7 cellular contexts compared by ENCODE assay signal in the genomic region with DNA sequence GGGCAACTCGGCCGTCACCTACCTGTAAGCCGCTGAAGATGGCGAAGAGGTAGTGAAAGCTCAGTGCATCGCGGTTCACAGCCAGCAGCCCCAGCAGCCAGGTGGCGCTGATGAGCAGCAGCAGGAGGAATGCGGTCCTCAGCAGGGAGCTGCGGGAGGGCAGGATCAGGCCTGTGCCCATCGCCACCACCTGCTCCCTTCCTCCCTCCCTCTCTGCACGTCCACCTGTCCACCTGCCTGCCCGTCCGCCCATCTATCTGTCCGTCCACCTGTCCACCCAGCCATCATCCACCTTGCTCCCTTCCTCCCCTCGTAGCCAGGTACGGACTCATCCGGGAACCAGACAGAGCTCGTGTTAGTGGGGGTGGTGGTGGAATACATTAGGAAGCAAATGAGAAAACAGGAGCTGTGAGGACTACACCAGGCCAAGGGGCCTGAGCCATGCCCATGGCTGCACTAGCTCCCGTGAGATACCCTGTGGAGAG. TPM values are rescaled to one million over a fixed set of nuclear protein-coding genes. Genes with fewer than 3 reads are reported as not detected.
DNase-seq lines count a peak whose midpoint lies in the region; ATAC-seq, FAIRE-seq and TF ChIP-seq lines count a peak whose summit lies in the region.

No MANE protein-coding gene starts in this region.

- ATAC-seq in activated CD4-positive, CD25-positive, alpha-beta regulatory T cell treated with anti-CD3 and anti-CD28 coated beads, Interleukin-2, amount 50 U/mL, for 24 hours = peak; percentile 69 to 77
- ATAC-seq in HepG2 = peak; percentile 75

- no peak overlapping the region for H3K27ac ChIP-seq in HepG2 (ENCODE audit: extremely low read length, insufficient read depth, low read length)

- WGBS in HepG2 (ENCODE audit: low lambda C conversion rate) = 45% methylated on average over 16 of the region's 19 CpGs

- no peaks in the 10 kb centered on the region for H3K36me3 ChIP-seq in HepG2 (replicated peaks in 1 of 2; ENCODE audit: control insufficient read depth in 1 of 2, insufficient read depth in 2 of 2, low read length in 2 of 2)

- intact Hi-C loops in HepG2 (cut with micrococcal nuclease; ENCODE audit: unreplicated experiment) = loop anchor here (1.0 kb wide), 2 partner anchors 23 to 175 kb away; no protein-coding TSS in a partner anchor

- H3K27me3 ChIP-seq in HepG2 (ENCODE audit: control insufficient read depth in 1 of 2, insufficient read depth in 2 of 2, low read length in 2 of 2) = no peaks in the 10 kb centered on the region

- H3K79me2 ChIP-seq in HepG2 (ENCODE audit: insufficient read depth, low read length) = no peaks in the 10 kb centered on the region

- TF ChIP-seq RAD21 in HepG2 (CRISPR knock-in tag; IDR thresholded peaks at IDR 0.05) = peak; percentile 98

- H3K4me2 ChIP-seq in HepG2 (ENCODE audit: low read depth, low read length) = no peak overlapping the region

- peak; percentile 21 for FAIRE-seq in HepG2 (lab: Jason Lieb, UNC)

- TF ChIP-seq CTCF in GM12875 (IDR thresholded peaks at IDR 0.05; ENCODE audit: borderline replicate concordance, insufficient read depth, low read depth, low read length) = peak; percentile 99
- peak; percentile 98 for TF ChIP-seq CTCF in cardiac fibroblast (IDR thresholded peaks at IDR 0.05; ENCODE audit: low read depth, low read length)
- peak; percentile 100 for TF ChIP-seq CTCF in HepG2 (CRISPR knock-in tag; IDR thresholded peaks at IDR 0.05)

- in situ Hi-C loops in HepG2 (cut with HindIII; ENCODE audit: extremely low pct_ligation_motif_present, low pct_unique_long_range_greater_than_20kb) = loop anchor here (5.0 kb wide), 2 partner anchors 75 to 170 kb away; a partner anchor contains a TSS

- H3K4me3 ChIP-seq in GM12875 (ENCODE audit: low read depth, low read length) (no peak overlapping the region), cardiac fibroblast (replicated peaks in 1 of 2; ENCODE audit: low read depth in 2 of 2, low read length in 2 of 2) (no peak overlapping the region), HepG2 (replicated peaks in 1 of 3; ENCODE audit: insufficient read depth in 1 of 3, low read depth in 2 of 3, low read length in 3 of 3) (no peak overlapping the region)

- TF ChIP-seq POLR2A in HepG2 (IDR thresholded peaks at IDR 0.05; ENCODE audit: insufficient read depth in 1 of 2, low read depth in 2 of 2, low read length in 2 of 2) = no peak

- no peak overlapping the region for H3K9ac ChIP-seq in HepG2 (ENCODE audit: insufficient read depth, low read depth, low read length)

- POLR2A ChIA-PET in HepG2 (lab: Yijun Ruan, JAX) = interaction anchor here (0.9 to 1.5 kb wide), 6 partner anchors 10 to 85 kb away, joined by 3 to 33 read pairs (median 4); no protein-coding TSS in a partner anchor

- no peak for TF ChIP-seq EP300 in HepG2 (IDR thresholded peaks at IDR 0.05; ENCODE audit: low read depth in 2 of 2, low read length in 2 of 2)
- no peak for TF ChIP-seq EP300 in HepG2 (CRISPR knock-in tag; IDR thresholded peaks at IDR 0.05; ENCODE audit: borderline replicate concordance)

- no peaks in the 10 kb centered on the region for H4K20me1 ChIP-seq in HepG2 (ENCODE audit: insufficient read depth, low read length)

- no peaks in the 10 kb centered on the region for H3K9me3 ChIP-seq in HepG2 (ENCODE audit: low read length)

- peaks cover 40% of the 10 kb centered on the region for H3K4me1 ChIP-seq in HepG2 (ENCODE audit: insufficient read depth, low read length)

- no TSS peak for BruUV-seq in HepG2 (replicated peaks; lab: Mats Ljungman, UMichigan)

- DNase-seq in NCI-H2029 (lab: John Stamatoyannopoulos, UW) (peak; percentile 72), cardiac fibroblast (ENCODE audit: low read depth in 2 of 2) (peak; percentile 52 to 62), HepG2 (ENCODE audit: low spot score) (peak; percentile 44), HCEC 1CT (no peak)
- peak; percentile 41 to 50 for DNase-seq in stimulated activated CD8-positive, alpha-beta memory T cell treated with anti-CD3 and anti-CD28 coated beads, Interleukin-15, amount 100 ng/mL, for 48 hours (ENCODE audit: low read depth in 2 of 2)

- H2AFZ ChIP-seq in HepG2 (ENCODE audit: low read length) = no peak overlapping the region

- CTCF ChIA-PET in HepG2 (lab: Yijun Ruan, JAX; ENCODE audit: low intra/inter-chr PET ratio, low total read pairs) = interaction anchor here (1.6 to 3.0 kb wide), 4 partner anchors 13 to 175 kb away, joined by 3 to 48 read pairs (median 12); no protein-coding TSS in a partner anchor

TF ChIP-seq in HepG2, 621 proteins besides CTCF, POLR2A, EP300 and RAD21 (continues in another document):
- peak; percentile 64 for TF ChIP-seq GABPB1 (CRISPR knock-in tag; IDR thresholded peaks at IDR 0.05)
- TF ChIP-seq MEIS2 (CRISPR knock-in tag; IDR thresholded peaks at IDR 0.05) = no peak
- TF ChIP-seq MYC (CRISPR knock-in tag; IDR thresholded peaks at IDR 0.05; ENCODE audit: borderline replicate concordance) = no peak
- no peak for TF ChIP-seq RBM22 (optimal IDR thresholded peaks at IDR 0.05; ENCODE audit: low read length)
- no peak for TF ChIP-seq RBFOX2 (IDR thresholded peaks at IDR 0.05; ENCODE audit: low read depth, low read length)
- TF ChIP-seq AKAP8 (CRISPR knock-in tag; IDR thresholded peaks at IDR 0.05) = no peak
- TF ChIP-seq, protein P1, sequence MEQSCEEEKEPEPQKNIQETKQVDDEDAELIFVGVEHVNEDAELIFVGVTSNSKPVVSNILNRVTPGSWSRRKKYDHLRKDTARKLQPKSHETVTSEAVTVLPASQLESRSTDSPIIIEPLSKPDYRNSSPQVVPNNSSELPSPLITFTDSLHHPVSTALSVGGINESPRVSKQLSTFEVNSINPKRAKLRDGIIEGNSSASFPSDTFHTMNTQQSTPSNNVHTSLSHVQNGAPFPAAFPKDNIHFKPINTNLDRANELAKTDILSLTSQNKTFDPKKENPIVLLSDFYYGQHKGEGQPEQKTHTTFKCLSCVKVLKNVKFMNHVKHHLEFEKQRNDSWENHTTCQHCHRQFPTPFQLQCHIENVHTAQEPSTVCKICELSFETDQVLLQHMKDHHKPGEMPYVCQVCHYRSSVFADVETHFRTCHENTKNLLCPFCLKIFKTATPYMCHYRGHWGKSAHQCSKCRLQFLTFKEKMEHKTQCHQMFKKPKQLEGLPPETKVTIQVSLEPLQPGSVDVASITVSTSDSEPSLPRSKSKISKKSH (CRISPR knock-in tag; IDR thresholded peaks at IDR 0.05; ENCODE audit: borderline replicate concordance) = peak; percentile 30; the same call in 1 of the 2 replicates
- TF ChIP-seq ARNT (IDR thresholded peaks at IDR 0.05) = no peak
- TF ChIP-seq, protein P2, sequence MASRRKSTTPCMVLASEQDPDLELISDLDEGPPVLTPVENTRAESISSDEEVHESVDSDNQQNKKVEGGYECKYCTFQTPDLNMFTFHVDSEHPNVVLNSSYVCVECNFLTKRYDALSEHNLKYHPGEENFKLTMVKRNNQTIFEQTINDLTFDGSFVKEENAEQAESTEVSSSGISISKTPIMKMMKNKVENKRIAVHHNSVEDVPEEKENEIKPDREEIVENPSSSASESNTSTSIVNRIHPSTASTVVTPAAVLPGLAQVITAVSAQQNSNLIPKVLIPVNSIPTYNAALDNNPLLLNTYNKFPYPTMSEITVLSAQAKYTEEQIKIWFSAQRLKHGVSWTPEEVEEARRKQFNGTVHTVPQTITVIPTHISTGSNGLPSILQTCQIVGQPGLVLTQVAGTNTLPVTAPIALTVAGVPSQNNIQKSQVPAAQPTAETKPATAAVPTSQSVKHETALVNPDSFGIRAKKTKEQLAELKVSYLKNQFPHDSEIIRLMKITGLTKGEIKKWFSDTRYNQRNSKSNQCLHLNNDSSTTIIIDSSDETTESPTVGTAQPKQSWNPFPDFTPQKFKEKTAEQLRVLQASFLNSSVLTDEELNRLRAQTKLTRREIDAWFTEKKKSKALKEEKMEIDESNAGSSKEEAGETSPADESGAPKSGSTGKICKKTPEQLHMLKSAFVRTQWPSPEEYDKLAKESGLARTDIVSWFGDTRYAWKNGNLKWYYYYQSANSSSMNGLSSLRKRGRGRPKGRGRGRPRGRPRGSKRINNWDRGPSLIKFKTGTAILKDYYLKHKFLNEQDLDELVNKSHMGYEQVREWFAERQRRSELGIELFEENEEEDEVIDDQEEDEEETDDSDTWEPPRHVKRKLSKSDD (CRISPR knock-in tag; IDR thresholded peaks at IDR 0.05; ENCODE audit: low read depth) = no peak
- TF ChIP-seq ETV5 (CRISPR knock-in tag; IDR thresholded peaks at IDR 0.05; ENCODE audit: borderline replicate concordance) = 0 out of 2 replicates have a peak, but pooled peaks have one; percentile 43
- no peak for TF ChIP-seq NFYB (CRISPR knock-in tag; IDR thresholded peaks at IDR 0.05)
- peak; percentile 88 for TF ChIP-seq HNRNPL (IDR thresholded peaks at IDR 0.05; ENCODE audit: low read depth, low read length)
- TF ChIP-seq CBFB (CRISPR knock-in tag; IDR thresholded peaks at IDR 0.05) = 0 out of 2 replicates have a peak, but pooled peaks have one; percentile 38
- TF ChIP-seq ZBTB38 (CRISPR knock-in tag; IDR thresholded peaks at IDR 0.05) = peak; percentile 81

RNA-seq across cellular contexts. Expression of a gene that starts 32.2 kb away (rescaled TPM):
- total RNA-seq in HepG2 (2016; rRNA removed; fragmentation: Illumina TruSeq; extraction: Trizol) = 47.7 and 50.2 TPM in 2 replicates
- total RNA-seq in HepG2 (2016; cell fraction: cytosol; rRNA removed; fragmentation: Illumina TruSeq; extraction: Trizol; ENCODE audit: low read depth) = 18.2 and 23.3 TPM in 2 replicates
- 47.8 and 51.9 TPM in 2 replicates for total RNA-seq in HepG2 (2016; cell fraction: insoluble cytoplasmic fraction; rRNA removed; fragmentation: Illumina TruSeq; extraction: Trizol)
- 29.1 and 30.8 TPM in 2 replicates for total RNA-seq in HepG2 (2016; cell fraction: membrane; rRNA removed; fragmentation: Illumina TruSeq; extraction: Trizol)
- 60.2 and 64.2 TPM in 2 replicates for total RNA-seq in HepG2 (2016; cell fraction: nucleus; rRNA removed; fragmentation: Illumina TruSeq; extraction: Trizol)
- 31.0 and 32.1 TPM in 2 replicates for polyA plus RNA-seq in HepG2 (2011; rRNA removed)
- polyA plus RNA-seq in HepG2 (2011; cell fraction: cytosol; rRNA removed) = 19.1 and 26.5 TPM in 2 replicates
- 132 and 159 TPM in 2 replicates for polyA plus RNA-seq in HepG2 (2011; cell fraction: nucleus; rRNA removed)
- 26.7 and 28.6 TPM in 2 replicates for polyA plus RNA-seq in HepG2 (2012)
- 8.9 and 10.9 TPM in 2 replicates for polyA plus RNA-seq in HepG2 (2016; cell fraction: cytosol; fragmentation: Illumina TruSeq; extraction: Trizol; ENCODE audit: low read depth)
- 51.8 and 58.5 TPM in 2 replicates for polyA plus RNA-seq in HepG2 (2016; cell fraction: insoluble cytoplasmic fraction; fragmentation: Illumina TruSeq; extraction: Trizol; ENCODE audit: low read depth)
- 20.5 and 21.0 TPM in 2 replicates for polyA plus RNA-seq in HepG2 (2016; cell fraction: membrane; fragmentation: Illumina TruSeq; extraction: Trizol; ENCODE audit: low read depth)
- polyA plus RNA-seq in HepG2 (2016; cell fraction: nucleus; fragmentation: Illumina TruSeq; extraction: Trizol; ENCODE audit: insufficient read depth, low read depth) = 126 and 127 TPM in 2 replicates
- 36.9 and 68.5 TPM in 2 replicates for polyA minus RNA-seq in HepG2 (2011; rRNA and poly(A)+ RNA removed; ENCODE audit: low replicate concordance)
- 9.8 and 12.0 TPM in 2 replicates for polyA minus RNA-seq in HepG2 (2011; cell fraction: cytosol; rRNA and poly(A)+ RNA removed)
- 105 and 171 TPM in 2 replicates for polyA minus RNA-seq in HepG2 (2011; cell fraction: nucleus; rRNA and poly(A)+ RNA removed)
